24 cellular contexts compared by ENCODE assay signal in the genomic region with DNA sequence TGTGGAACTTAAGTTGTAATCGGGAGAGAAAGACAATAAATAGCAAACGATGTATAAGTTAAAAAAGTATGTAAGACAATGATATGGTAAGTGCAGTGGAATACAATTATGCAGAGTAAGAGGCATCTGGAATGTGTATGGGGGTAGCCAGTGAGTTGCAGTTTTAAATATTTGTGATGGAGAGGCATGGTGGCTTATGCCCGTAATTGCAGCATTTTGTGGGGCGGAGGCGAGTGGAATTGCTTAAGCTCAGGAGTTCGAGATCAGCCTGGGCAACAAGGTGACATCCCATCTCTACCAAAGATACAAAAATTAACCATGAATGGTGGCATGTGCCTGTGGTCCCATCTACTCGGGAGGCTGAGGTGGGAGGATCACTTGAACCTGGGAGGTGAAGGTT.
"Had no signal": no experiment of that assay in that cellular context is flagged by ENCODE, and none has a peak within 500 bp of the region (broad histone marks: within the 10 kb centered on the region; RNA-seq: fewer than 3 reads in every experiment).

No MANE protein-coding gene starts in this region.

- H3K36me3 ChIP-seq: colonic mucosa, esophagus muscularis mucosa, esophagus squamous epithelium, gastrocnemius medialis, gastroesophageal sphincter, heart left ventricle, heart right ventricle had no signal

- ATAC-seq: effector memory CD8-positive, alpha-beta T cell; esophagus mucosa; foreskin keratinocyte; gastrocnemius medialis; gastroesophageal sphincter; heart left ventricle; heart right ventricle had no signal

- DNase-seq: colonic mucosa; cortex of kidney; dermis blood vessel endothelial cell; dorsolateral prefrontal cortex; effector CD4-positive, alpha-beta T cell; effector CD8-positive, alpha-beta T cell; effector memory CD4-positive, alpha-beta T cell; effector memory CD8-positive, alpha-beta T cell; endodermal cell; erythroblast; esophagus squamous epithelium; foreskin fibroblast; foreskin keratinocyte; foreskin melanocyte; gastrocnemius medialis; glutamatergic neuron; head of caudate nucleus; heart left ventricle; heart right ventricle had no signal

- H3K9me3 ChIP-seq: colonic mucosa, esophagus squamous epithelium, gastrocnemius medialis, gastroesophageal sphincter had no signal

- H3K27me3 ChIP-seq: colonic mucosa, dorsolateral prefrontal cortex, esophagus muscularis mucosa, esophagus squamous epithelium, foreskin keratinocyte, gastrocnemius medialis, gastroesophageal sphincter, heart left ventricle, heart right ventricle had no signal

- H3K4me3 ChIP-seq: colonic mucosa, coronary artery, dorsolateral prefrontal cortex, esophagus muscularis mucosa, esophagus squamous epithelium, gastrocnemius medialis, gastroesophageal sphincter, heart left ventricle, heart right ventricle had no signal

- H3K27ac ChIP-seq: colonic mucosa, coronary artery, dorsolateral prefrontal cortex, epithelial cell of prostate, esophagus muscularis mucosa, esophagus squamous epithelium, foreskin keratinocyte, gastrocnemius medialis, gastroesophageal sphincter, heart left ventricle, heart right ventricle had no signal

- H3K4me1 ChIP-seq: colonic mucosa, esophagus muscularis mucosa, esophagus squamous epithelium, foreskin keratinocyte, gastrocnemius medialis, gastroesophageal sphincter, heart left ventricle, heart right ventricle had no signal
